24 cellular contexts compared by ENCODE assay signal in the genomic region with DNA sequence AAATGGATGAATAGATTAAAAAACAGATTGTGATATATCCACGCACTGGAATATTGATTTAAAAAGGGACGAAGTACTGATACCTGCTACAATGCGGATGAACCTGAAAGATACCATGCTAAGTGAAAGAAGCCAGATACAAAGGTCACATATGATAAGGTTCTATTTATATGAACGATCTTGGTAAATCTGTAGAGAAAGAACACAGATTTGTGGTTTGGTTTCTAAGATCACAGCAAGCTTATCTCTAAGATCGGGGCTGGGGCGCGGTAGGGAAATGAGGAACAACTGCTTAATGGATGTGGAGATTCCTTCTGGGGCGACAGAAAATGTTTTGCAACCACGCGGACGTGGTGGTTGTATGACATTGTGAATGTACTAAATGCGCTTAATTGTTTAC.
DNase-seq lines count a peak whose midpoint lies in the region; ATAC-seq and TF ChIP-seq lines count a peak whose summit lies in the region.
"Had no signal": no experiment of that assay in that cellular context is flagged by ENCODE, and none has a peak within 500 bp of the region (broad histone marks: within the 10 kb centered on the region; RNA-seq: fewer than 3 reads in every experiment).

No MANE protein-coding gene starts in this region.

- peaks cover 8% of the 10 kb centered on the region for H4K20me1 ChIP-seq in neural cell (ENCODE audit: insufficient read depth)

- TF ChIP-seq CTCF in neural cell (IDR thresholded peaks at IDR 0.05; ENCODE audit: poor library complexity, severe bottlenecking) = no peak

- no peak for TF ChIP-seq EP300 in neural cell (conservative IDR thresholded peaks at IDR 0.05; ENCODE audit: poor library complexity, severe bottlenecking)

- no peak for TF ChIP-seq RAD21 in neural cell (conservative IDR thresholded peaks at IDR 0.05)

- no peaks in the 10 kb centered on the region for H3K36me3 ChIP-seq in neural cell (ENCODE audit: insufficient read depth, low read length)
- H3K36me3 ChIP-seq: adrenal gland, brain microvascular endothelial cell, lower lobe of right lung, spleen had no signal

- H3K79me2 ChIP-seq in neural cell (replicated peaks; ENCODE audit: insufficient read depth, low read length) = peaks cover 84% of the 10 kb centered on the region

- H3K9me2 ChIP-seq in neural cell (ENCODE audit: insufficient read depth, low read length) = no peaks in the 10 kb centered on the region

- H3K27ac ChIP-seq in caudate nucleus (ENCODE audit: low read depth, low read length) = peak overlapping the region; percentile 28
- H3K27ac ChIP-seq in neural cell (ENCODE audit: low read length) = peak overlapping the region; percentile 7
- H3K27ac ChIP-seq: brain microvascular endothelial cell, HL-60, lower lobe of right lung, PC-9 had no signal

- H3K4me2 ChIP-seq in neural cell (ENCODE audit: low read length) = no peak overlapping the region
- H3K4me2 ChIP-seq: PC-9 had no signal

- H3F3A ChIP-seq in neural cell (ENCODE audit: insufficient read depth, low read length, poor library complexity, severe bottlenecking) = peaks cover 3% of the 10 kb centered on the region

- DNase-seq in Kasumi-1 (lab: John Stamatoyannopoulos, UW) (peak; percentile 49 to 60), NOMO-1 treated with dmso at 0.1 percent for 144 hours (lab: John Stamatoyannopoulos, UW; ENCODE audit: unreplicated experiment) (peak; percentile 42), caudate nucleus (lab: John Stamatoyannopoulos, UW) (no peak), C1 segment of cervical spinal cord (lab: John Stamatoyannopoulos, UW) (no peak), NCI-H1048 (lab: John Stamatoyannopoulos, UW) (no peak)
- DNase-seq: activated CD4-positive, alpha-beta T cell treated with anti-CD3 and anti-CD28 coated beads, Interleukin-2, amount 50 U/mL, for 48 hours; activated CD8-positive, alpha-beta memory T cell treated with anti-CD3 and anti-CD28 coated beads, Interleukin-2, amount 50 U/mL, for 4 hours; activated naive CD4-positive, alpha-beta T cell treated with anti-CD3 and anti-CD28 coated beads for 36 hours; adrenal gland; brain microvascular endothelial cell; Calu3; DND-41; lower lobe of right lung; mucosa of descending colon; NCI-H1417 treated with DMSO at 0.1 percent for 48 hours; NCI-H2107; PC-9; Right ventricle myocardium superior; spleen had no signal

- no peak overlapping the region for H3K4me3 ChIP-seq in neural cell (ENCODE audit: low read length)
- H3K4me3 ChIP-seq: adrenal gland, mucosa of descending colon, PC-9 had no signal

- ATAC-seq in GM21576 (IDR thresholded peaks at IDR 0.05; ENCODE audit: unreplicated experiment) (no peak), HG03520 (IDR thresholded peaks at IDR 0.05; ENCODE audit: unreplicated experiment) (no peak)
- ATAC-seq: lower lobe of right lung; natural killer cell treated with Interleukin-12 subunit alpha and Interleukin-12 subunit beta and Interleukin-15 and Interleukin-18, amount 100 ng/mL, for 72 hours had no signal

- H3K9me3 ChIP-seq in neural cell (ENCODE audit: low read length) = no peaks in the 10 kb centered on the region
- H3K9me3 ChIP-seq: adrenal gland, lower lobe of right lung, mucosa of descending colon, spleen had no signal

- no peak overlapping the region for H3K9ac ChIP-seq in neural cell (ENCODE audit: low read length)

- H2AFZ ChIP-seq in neural cell (ENCODE audit: low read depth, low read length) = no peak overlapping the region
- H2AFZ ChIP-seq: PC-9 had no signal

- no peaks in the 10 kb centered on the region for H3K27me3 ChIP-seq in neural cell (ENCODE audit: insufficient read depth, low read depth, low read length)
- H3K27me3 ChIP-seq: adrenal gland, brain microvascular endothelial cell, spleen had no signal

TF ChIP-seq in neural cell, 6 proteins besides CTCF, POLR2A, EP300 and RAD21:
- no peak for TF ChIP-seq SMC3 (conservative IDR thresholded peaks at IDR 0.05; ENCODE audit: poor library complexity)
- TF ChIP-seq MXI1 (conservative IDR thresholded peaks at IDR 0.05; ENCODE audit: poor library complexity, severe bottlenecking) = no peak
- TF ChIP-seq EZH2 (IDR thresholded peaks at IDR 0.05; ENCODE audit: borderline replicate concordance, insufficient read depth, low read length, poor library complexity, severe bottlenecking) = no peak

Comparison
In these comparisons a context has a peak if more than half of its experiments do, and no peak if none do; other contexts are left out.
1. DNase-seq: peak in Kasumi-1 (2 of 2) and NOMO-1 treated with dmso at 0.1 percent for 144 hours (single experiment); none in caudate nucleus (0 of 61), C1 segment of cervical spinal cord (0 of 14) and NCI-H1048 (single experiment).